Comparison of ENCODE assay signal across 8 cellular contexts in the genomic region with DNA sequence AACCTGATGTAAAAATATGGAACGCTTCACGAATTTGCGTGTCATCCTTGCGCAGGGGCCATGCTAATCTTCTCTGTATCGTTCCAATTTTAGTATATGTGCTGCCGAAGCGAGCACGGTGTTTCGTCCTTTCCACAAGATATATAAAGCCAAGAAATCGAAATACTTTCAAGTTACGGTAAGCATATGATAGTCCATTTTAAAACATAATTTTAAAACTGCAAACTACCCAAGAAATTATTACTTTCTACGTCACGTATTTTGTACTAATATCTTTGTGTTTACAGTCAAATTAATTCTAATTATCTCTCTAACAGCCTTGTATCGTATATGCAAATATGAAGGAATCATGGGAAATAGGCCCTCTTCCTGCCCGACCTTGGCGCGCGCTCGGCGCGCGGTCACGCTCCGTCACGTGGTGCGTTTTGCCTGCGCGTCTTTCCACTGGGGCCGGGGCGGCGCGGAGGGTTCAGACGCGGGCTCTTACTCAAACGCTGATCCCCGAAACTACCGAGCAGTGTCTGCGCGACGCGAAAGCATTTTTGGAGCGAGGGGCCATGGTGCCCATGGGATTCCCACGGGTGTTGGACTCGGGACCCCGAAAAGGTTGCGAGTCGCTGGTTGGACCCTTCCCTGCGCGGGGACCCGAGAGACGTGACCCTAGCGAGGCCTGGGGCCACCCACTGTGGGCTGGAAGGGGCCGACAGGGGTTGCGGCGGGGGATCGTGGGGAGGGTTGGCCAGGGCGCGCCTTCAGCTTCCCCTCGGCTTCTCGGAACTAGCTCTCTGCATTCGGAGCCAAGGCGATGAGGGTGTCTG. TPM values are rescaled to one million over a fixed set of nuclear protein-coding genes. Genes with fewer than 3 reads are reported as not detected.
DNase-seq lines count a peak whose midpoint lies in the region; ATAC-seq and TF ChIP-seq lines count a peak whose summit lies in the region.

A gene (minus strand): TSS at position 117 of the 818 bp plus-strand sequence.

- peak; percentile 89 for ATAC-seq in GM18909 (IDR thresholded peaks at IDR 0.05; ENCODE audit: poor library complexity, unreplicated experiment)
- ATAC-seq in HG03159 (IDR thresholded peaks at IDR 0.05; ENCODE audit: unreplicated experiment), result peak; percentile 82
- peak; percentile 29 for ATAC-seq in WTC11

- peak within 1 kb of the TSS; percentile 90 for H3K4me3 Mint-ChIP-seq in WTC11
- H3K4me3 Mint-ChIP-seq in immature natural killer cell, result peak within 1 kb of the TSS; percentile 89 to 97 (median 92)

- under 1% methylated on average over 50 of the region's 62 CpGs for WGBS in smooth muscle cell (ENCODE audit: low lambda C conversion rate)

- peak within 1 kb of the TSS; percentile 92 for H2AFZ ChIP-seq in smooth muscle cell (ENCODE audit: low read depth)

- CTCF ChIA-PET in AG04450 (lab: Charles Lee) (interaction anchor here (1.5 to 2.0 kb wide), 4 partner anchors 23 to 383 kb away, joined by 4 to 10 read pairs (median 8); no protein-coding TSS in a partner anchor), WTC11 (lab: Charles Lee) (interaction anchor here (0.5 to 2.5 kb wide), 12 partner anchors 8 to 934 kb away, joined by 3 to 16 read pairs (median 4); no protein-coding TSS in a partner anchor)

- H3K79me2 ChIP-seq in smooth muscle cell (ENCODE audit: low read depth), result no peaks in the 10 kb centered on the region

- peaks cover 49% of the 10 kb centered on the region for H3K4me1 ChIP-seq in smooth muscle cell (ENCODE audit: low read depth)

- peaks cover 61% of the 10 kb centered on the region for H3K4me1 Mint-ChIP-seq in WTC11
- peaks cover 43 to 52% of the 10 kb centered on the region in 2 donors for H3K4me1 Mint-ChIP-seq in immature natural killer cell

- H3K4me2 ChIP-seq in smooth muscle cell, result peak within 1 kb of the TSS; percentile 90

- peaks cover 14% of the 10 kb centered on the region for H3F3A ChIP-seq in smooth muscle cell (ENCODE audit: low read depth)

- peaks cover 2% of the 10 kb centered on the region; the same call in 1 of the 2 replicates for H3K36me3 Mint-ChIP-seq in WTC11
- H3K36me3 Mint-ChIP-seq in immature natural killer cell, result no peaks in the 10 kb centered on the region

- peak within 1 kb of the TSS; percentile 93 for H3K9ac ChIP-seq in smooth muscle cell (ENCODE audit: low read depth)

- H3K9me3 Mint-ChIP-seq in WTC11 (no peaks in the 10 kb centered on the region), immature natural killer cell (peaks cover 0 to 2% (median 0%) of the 10 kb centered on the region in 6 donors)

- DNase-seq in AG04450 (ENCODE audit: low read depth, low spot score) (peak; percentile 84), NCI-H2227 treated with DMSO at 0.1 percent for 48 hours (lab: John Stamatoyannopoulos, UW) (peak; percentile 89), WTC11 (ENCODE audit: low spot score) (peak; percentile 83), cardiac fibroblast (ENCODE audit: low read depth in 2 of 2) (peak; percentile 94 to 95), immature natural killer cell (peak; percentile 97 to 98 (median 98)), smooth muscle cell (lab: John Stamatoyannopoulos, UW; ENCODE audit: unreplicated experiment) (peak; percentile 75)

- no peaks in the 10 kb centered on the region for H4K20me1 ChIP-seq in smooth muscle cell (ENCODE audit: low read depth)

- POLR2A ChIA-PET in AG04450 (lab: Yijun Ruan, JAX) (interaction anchor here (0.6 kb wide), 1 partner anchor 13 kb away, joined by 5 read pairs; no protein-coding TSS in a partner anchor), WTC11 (lab: Charles Lee) (interaction anchor here (0.5 to 0.6 kb wide), 3 partner anchors 11 to 1365 kb away, joined by 3 to 8 read pairs (median 3); no protein-coding TSS in a partner anchor)

- H3K4me3 ChIP-seq in AG04450 (ENCODE audit: low read depth, low read length) (peak within 1 kb of the TSS; percentile 92), cardiac fibroblast (replicated peaks in 1 of 2; ENCODE audit: low read depth in 2 of 2, low read length in 2 of 2) (peak within 1 kb of the TSS; percentile 77 to 96), smooth muscle cell (peak within 1 kb of the TSS; percentile 81)

- no peak for TF ChIP-seq CTCF in AG04450 (IDR thresholded peaks at IDR 0.05; ENCODE audit: low read depth, low read length)
- no peak for TF ChIP-seq CTCF in WTC11 (IDR thresholded peaks at IDR 0.05)
- no peak for TF ChIP-seq CTCF in cardiac fibroblast (IDR thresholded peaks at IDR 0.05; ENCODE audit: low read depth, low read length)
- TF ChIP-seq CTCF in smooth muscle cell (IDR thresholded peaks at IDR 0.05; ENCODE audit: borderline replicate concordance, insufficient read depth, poor library complexity, severe bottlenecking), result no peak

- peaks cover 58% of the 10 kb centered on the region for H3K27me3 Mint-ChIP-seq in WTC11 (ENCODE audit: low read depth)
- peaks cover 22 to 32% (median 31%) of the 10 kb centered on the region in 3 donors for H3K27me3 Mint-ChIP-seq in immature natural killer cell (ENCODE audit: low read depth in 3 of 3)

- no peaks in the 10 kb centered on the region for H3K36me3 ChIP-seq in smooth muscle cell (ENCODE audit: low read depth)

- peaks cover 17% of the 10 kb centered on the region for H3K27me3 ChIP-seq in AG04450 (ENCODE audit: control insufficient read depth, insufficient read depth, low read length)
- peaks cover 27% of the 10 kb centered on the region for H3K27me3 ChIP-seq in smooth muscle cell (ENCODE audit: low read depth)

- H3K27ac ChIP-seq in AG04450 (ENCODE audit: low read depth, low read length) (peak within 1 kb of the TSS; percentile 85), smooth muscle cell (ENCODE audit: low read depth) (peak within 1 kb of the TSS; percentile 82)

- peaks cover 3% of the 10 kb centered on the region; the same call in 1 of the 2 replicates for H3K9me3 ChIP-seq in AG04450 (ENCODE audit: control insufficient read depth, insufficient read depth, low read length)
- no peaks in the 10 kb centered on the region for H3K9me3 ChIP-seq in smooth muscle cell (replicated peaks; ENCODE audit: low read depth)

- H3K27ac Mint-ChIP-seq in WTC11, result peak within 1 kb of the TSS; percentile 97
- peak within 1 kb of the TSS; percentile 93 to 98 (median 96) for H3K27ac Mint-ChIP-seq in immature natural killer cell

TF ChIP-seq in WTC11, 78 proteins besides CTCF, POLR2A, EP300 and RAD21 (continues in another document):
- TF ChIP-seq FOXP1 (CRISPR knock-in tag; IDR thresholded peaks at IDR 0.05; ENCODE audit: borderline replicate concordance) (0 out of 2 replicates have a peak, but pooled peaks have one; percentile 43), SP1 (CRISPR knock-in tag; conservative IDR thresholded peaks at IDR 0.05) (peak; percentile 15)
- TF ChIP-seq, protein P1, sequence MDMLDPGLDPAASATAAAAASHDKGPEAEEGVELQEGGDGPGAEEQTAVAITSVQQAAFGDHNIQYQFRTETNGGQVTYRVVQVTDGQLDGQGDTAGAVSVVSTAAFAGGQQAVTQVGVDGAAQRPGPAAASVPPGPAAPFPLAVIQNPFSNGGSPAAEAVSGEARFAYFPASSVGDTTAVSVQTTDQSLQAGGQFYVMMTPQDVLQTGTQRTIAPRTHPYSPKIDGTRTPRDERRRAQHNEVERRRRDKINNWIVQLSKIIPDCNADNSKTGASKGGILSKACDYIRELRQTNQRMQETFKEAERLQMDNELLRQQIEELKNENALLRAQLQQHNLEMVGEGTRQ (CRISPR knock-in tag; IDR thresholded peaks at IDR 0.05), result peak; percentile 97
- TF ChIP-seq, protein P2, sequence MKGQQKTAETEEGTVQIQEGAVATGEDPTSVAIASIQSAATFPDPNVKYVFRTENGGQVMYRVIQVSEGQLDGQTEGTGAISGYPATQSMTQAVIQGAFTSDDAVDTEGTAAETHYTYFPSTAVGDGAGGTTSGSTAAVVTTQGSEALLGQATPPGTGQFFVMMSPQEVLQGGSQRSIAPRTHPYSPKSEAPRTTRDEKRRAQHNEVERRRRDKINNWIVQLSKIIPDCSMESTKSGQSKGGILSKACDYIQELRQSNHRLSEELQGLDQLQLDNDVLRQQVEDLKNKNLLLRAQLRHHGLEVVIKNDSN (CRISPR knock-in tag; IDR thresholded peaks at IDR 0.05), result peak; percentile 97
- TF ChIP-seq, protein P3, sequence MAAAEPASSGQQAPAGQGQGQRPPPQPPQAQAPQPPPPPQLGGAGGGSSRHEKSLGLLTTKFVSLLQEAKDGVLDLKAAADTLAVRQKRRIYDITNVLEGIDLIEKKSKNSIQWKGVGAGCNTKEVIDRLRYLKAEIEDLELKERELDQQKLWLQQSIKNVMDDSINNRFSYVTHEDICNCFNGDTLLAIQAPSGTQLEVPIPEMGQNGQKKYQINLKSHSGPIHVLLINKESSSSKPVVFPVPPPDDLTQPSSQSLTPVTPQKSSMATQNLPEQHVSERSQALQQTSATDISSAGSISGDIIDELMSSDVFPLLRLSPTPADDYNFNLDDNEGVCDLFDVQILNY (CRISPR knock-in tag; IDR thresholded peaks at IDR 0.05), result peak; percentile 37; the same call in 1 of the 2 replicates
- TF ChIP-seq, protein P4, sequence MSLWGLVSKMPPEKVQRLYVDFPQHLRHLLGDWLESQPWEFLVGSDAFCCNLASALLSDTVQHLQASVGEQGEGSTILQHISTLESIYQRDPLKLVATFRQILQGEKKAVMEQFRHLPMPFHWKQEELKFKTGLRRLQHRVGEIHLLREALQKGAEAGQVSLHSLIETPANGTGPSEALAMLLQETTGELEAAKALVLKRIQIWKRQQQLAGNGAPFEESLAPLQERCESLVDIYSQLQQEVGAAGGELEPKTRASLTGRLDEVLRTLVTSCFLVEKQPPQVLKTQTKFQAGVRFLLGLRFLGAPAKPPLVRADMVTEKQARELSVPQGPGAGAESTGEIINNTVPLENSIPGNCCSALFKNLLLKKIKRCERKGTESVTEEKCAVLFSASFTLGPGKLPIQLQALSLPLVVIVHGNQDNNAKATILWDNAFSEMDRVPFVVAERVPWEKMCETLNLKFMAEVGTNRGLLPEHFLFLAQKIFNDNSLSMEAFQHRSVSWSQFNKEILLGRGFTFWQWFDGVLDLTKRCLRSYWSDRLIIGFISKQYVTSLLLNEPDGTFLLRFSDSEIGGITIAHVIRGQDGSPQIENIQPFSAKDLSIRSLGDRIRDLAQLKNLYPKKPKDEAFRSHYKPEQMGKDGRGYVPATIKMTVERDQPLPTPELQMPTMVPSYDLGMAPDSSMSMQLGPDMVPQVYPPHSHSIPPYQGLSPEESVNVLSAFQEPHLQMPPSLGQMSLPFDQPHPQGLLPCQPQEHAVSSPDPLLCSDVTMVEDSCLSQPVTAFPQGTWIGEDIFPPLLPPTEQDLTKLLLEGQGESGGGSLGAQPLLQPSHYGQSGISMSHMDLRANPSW (CRISPR knock-in tag; conservative IDR thresholded peaks at IDR 0.05; ENCODE audit: low read depth), result no peak

RNA-seq across cellular contexts. Expression of the gene that starts here (rescaled TPM):
- polyA plus RNA-seq in AG04450 (2011; rRNA removed), result not detected in 2 replicates
- polyA minus RNA-seq in AG04450 (2011; rRNA and poly(A)+ RNA removed), result under 0.01 TPM in 1 of 2 replicates, not detected in the other
- total RNA-seq in WTC11 (2021), result not detected in 3 replicates
- polyA plus RNA-seq in immature natural killer cell, result not detected
- not detected in 2 replicates for total RNA-seq in smooth muscle cell
- not detected in 2 replicates for polyA plus RNA-seq in smooth muscle cell

Comparison
In these comparisons a context has a peak if more than half of its experiments do, and no peak if none do; other contexts are left out.
1. Peak in every context shown above with its lines: DNase-seq, ATAC-seq, H3K4me3 ChIP-seq and H3K27ac ChIP-seq.
2. Peak in DNase-seq, H3K4me3 ChIP-seq and H3K27ac ChIP-seq in AG04450; RNA of the gene not detected or under 1 TPM.
3. Peak in DNase-seq and ATAC-seq in WTC11; RNA of the gene not detected or under 1 TPM.
4. Peak in DNase-seq in immature natural killer cell; RNA of the gene not detected or under 1 TPM.
5. Peak in DNase-seq, H3K4me3 ChIP-seq, H3K27ac ChIP-seq, H3K9ac ChIP-seq and H3K4me2 ChIP-seq in smooth muscle cell; RNA of the gene not detected or under 1 TPM.
6. ATAC-seq: peak in every context shown above with its lines; median percentile 89 in GM18909; 82 in HG03159; 29 in WTC11.